Comparison of ENCODE assay signal across 15 cellular contexts in the genomic region with DNA sequence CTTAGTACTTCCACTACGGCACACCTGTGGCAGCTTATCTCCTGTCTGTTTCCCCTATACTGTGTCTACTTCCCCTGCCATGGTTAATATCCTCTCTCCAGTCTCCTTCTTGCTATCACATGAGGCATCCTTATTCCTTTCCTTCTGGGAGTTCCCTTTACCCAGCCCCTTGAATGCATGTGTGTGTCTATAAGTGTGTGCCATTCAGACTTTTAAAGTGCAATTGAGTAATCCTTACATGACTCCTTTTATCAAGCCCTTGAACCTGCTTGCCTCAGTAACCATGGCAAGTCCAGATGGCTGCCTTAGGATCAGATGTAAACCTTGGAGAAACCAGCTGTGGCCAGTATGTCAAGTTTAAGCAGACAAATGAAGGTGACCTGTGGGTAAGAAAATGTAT.
DNase-seq lines count a peak whose midpoint lies in the region; ATAC-seq and TF ChIP-seq lines count a peak whose summit lies in the region.
"Had no signal": no experiment of that assay in that cellular context is flagged by ENCODE, and none has a peak within 500 bp of the region (broad histone marks: within the 10 kb centered on the region; RNA-seq: fewer than 3 reads in every experiment).

No MANE protein-coding gene starts in this region.

- RAD21 ChIA-PET in HCT116 (lab: Charles Lee; ENCODE audit: low non-redundant PET in 1 of 2, low total read pairs in 2 of 2, uncharacterized antibody in 2 of 2, unreplicated experiment in 2 of 2), result no interaction called here

- peak overlapping the region; percentile 13 for H2AFZ ChIP-seq in HCT116 (ENCODE audit: low read depth, low read length, poor library complexity, severe bottlenecking)

- POLR2A ChIA-PET in HCT116 (lab: Charles Lee), result interaction anchor here (0.6 kb wide), 1 partner anchor 15 kb away, joined by 3 read pairs; no protein-coding TSS in a partner anchor

- TF ChIP-seq RAD21 in HCT116 (IDR thresholded peaks at IDR 0.05; ENCODE audit: low read depth), result no peak

- no peak overlapping the region for H3K27ac ChIP-seq in HCT116 (ENCODE audit: low read depth, low read length)
- H3K27ac ChIP-seq in lower lobe of right lung, result no peak overlapping the region
- H3K27ac ChIP-seq: BLaER1 had no signal

- H3K79me2 ChIP-seq in HCT116 (ENCODE audit: insufficient read depth, low read length), result no peaks in the 10 kb centered on the region

- H3K4me1 ChIP-seq in HCT116 (ENCODE audit: control insufficient read depth in 1 of 2, insufficient read depth in 2 of 2, low read length in 2 of 2), result no peaks in the 10 kb centered on the region
- no peaks in the 10 kb centered on the region for H3K4me1 ChIP-seq in lower lobe of right lung
- H3K4me1 ChIP-seq: BLaER1, Caco-2 had no signal

- H3K9me3 ChIP-seq in HCT116 (ENCODE audit: control insufficient read depth in 1 of 2, insufficient read depth in 1 of 2, low read depth in 1 of 2, low read length in 2 of 2) (no peaks in the 10 kb centered on the region), lower lobe of right lung (no peaks in the 10 kb centered on the region)
- H3K9me3 ChIP-seq: BLaER1, Caco-2 had no signal

- H3K36me3 ChIP-seq in HCT116 (ENCODE audit: control insufficient read depth in 1 of 2, insufficient read depth in 2 of 2, low read length in 2 of 2), result no peaks in the 10 kb centered on the region
- no peaks in the 10 kb centered on the region for H3K36me3 ChIP-seq in lower lobe of right lung
- H3K36me3 ChIP-seq: BLaER1 had no signal

- H3K9me2 ChIP-seq in HCT116 (ENCODE audit: insufficient read depth), result no peaks in the 10 kb centered on the region; the same call in 1 of the 2 replicates

- BruUV-seq in HCT116 (replicated peaks; lab: Mats Ljungman, UMichigan), result no TSS peak

- intact Hi-C loops in HCT116 (cut with micrococcal nuclease), result no loop called here
- intact Hi-C loops in lower lobe of right lung (cut with DNase I), result no loop called here

- peak; percentile 51 for DNase-seq in DMS53 (lab: John Stamatoyannopoulos, UW)
- no peak for DNase-seq in DMS53 treated with DMSO at 0.1 percent for 48 hours (lab: John Stamatoyannopoulos, UW; ENCODE audit: unreplicated experiment)
- DNase-seq in HCT116 (ENCODE audit: low read depth, low spot score), result no peak
- peak; percentile 21 for DNase-seq in OCI-M1 (lab: John Stamatoyannopoulos, UW)
- DNase-seq in lower lobe of right lung, result no peak
- no peak for DNase-seq in activated CD4-positive, alpha-beta T cell treated with anti-CD3 and anti-CD28 coated beads for 48 hours
- no peak for DNase-seq in germinal center (ENCODE audit: low spot score)
- DNase-seq: 8988T; AML-193; Caco-2; CD8-positive, alpha-beta memory T cell; HCEC 1CT had no signal

- H3K4me3 ChIP-seq in HCT116 (replicated peaks in 1 of 2; ENCODE audit: low read depth in 1 of 2, low read length in 2 of 2), result no peak overlapping the region
- H3K4me3 ChIP-seq in lower lobe of right lung, result no peak overlapping the region
- H3K4me3 ChIP-seq: BLaER1 had no signal

- CTCF ChIA-PET in HCT116 (lab: Charles Lee), result no interaction called here

- H3K27me3 ChIP-seq in HCT116 (ENCODE audit: insufficient read depth, low read length) (no peaks in the 10 kb centered on the region), lower lobe of right lung (ENCODE audit: low read depth) (no peaks in the 10 kb centered on the region)
- H3K27me3 ChIP-seq: BLaER1 had no signal

- H3K9ac ChIP-seq in HCT116 (ENCODE audit: low read length), result no peak overlapping the region
- H3K9ac ChIP-seq: BLaER1 had no signal

- ATAC-seq in HCT116, result no peak
- peak; percentile 49 to 67 for ATAC-seq in lower lobe of right lung
- no peak for ATAC-seq in GM18867 (IDR thresholded peaks at IDR 0.05; ENCODE audit: unreplicated experiment)
- ATAC-seq: HepG2 had no signal

- TF ChIP-seq POLR2A in HCT116 (IDR thresholded peaks at IDR 0.05; ENCODE audit: borderline replicate concordance, extremely low read depth, insufficient read depth, insufficient read length), result no peak

- H3K4me2 ChIP-seq in HCT116 (ENCODE audit: low read length), result no peak overlapping the region
- H3K4me2 ChIP-seq: BLaER1 had no signal

- H4K20me1 ChIP-seq in HCT116 (ENCODE audit: insufficient read depth), result no peaks in the 10 kb centered on the region
- H4K20me1 ChIP-seq: BLaER1 had no signal

- TF ChIP-seq CTCF in HCT116 (IDR thresholded peaks at IDR 0.05 in 2 of 3, conservative IDR thresholded peaks at IDR 0.05 in 1 of 3; ENCODE audit: borderline replicate concordance in 1 of 3, insufficient read depth in 1 of 3, low read depth in 2 of 3, low read length in 2 of 3) (no peak), lower lobe of right lung (IDR thresholded peaks at IDR 0.05) (no peak)

TF ChIP-seq in HCT116, 20 proteins besides CTCF, POLR2A, EP300 and RAD21:
- TF ChIP-seq SIN3A (IDR thresholded peaks at IDR 0.05; ENCODE audit: low read depth), result no peak
- no peak for TF ChIP-seq SP1 (IDR thresholded peaks at IDR 0.05; ENCODE audit: low read depth)
- no peak for TF ChIP-seq ZNF274 (IDR thresholded peaks at IDR 0.05; ENCODE audit: low read depth, low read length)
- TF ChIP-seq ZFX (IDR thresholded peaks at IDR 0.05), result no peak
- TF ChIP-seq POLR2AphosphoS5 (IDR thresholded peaks at IDR 0.05; ENCODE audit: low read depth, low read length), result no peak

Comparison
In these comparisons a context has a peak if more than half of its experiments do, and no peak if none do; other contexts are left out.
1. DNase-seq: peak in DMS53 (single experiment) and OCI-M1 (single experiment); none in DMS53 treated with DMSO at 0.1 percent for 48 hours (single experiment), HCT116 (single experiment), lower lobe of right lung (single experiment), activated CD4-positive, alpha-beta T cell treated with anti-CD3 and anti-CD28 coated beads for 48 hours (single experiment) and germinal center (single experiment).
2. ATAC-seq: peak in lower lobe of right lung (2 of 2); none in HCT116 (single experiment) and GM18867 (single experiment).